Comparison of ENCODE assay signal across 8 cellular contexts in the genomic region with DNA sequence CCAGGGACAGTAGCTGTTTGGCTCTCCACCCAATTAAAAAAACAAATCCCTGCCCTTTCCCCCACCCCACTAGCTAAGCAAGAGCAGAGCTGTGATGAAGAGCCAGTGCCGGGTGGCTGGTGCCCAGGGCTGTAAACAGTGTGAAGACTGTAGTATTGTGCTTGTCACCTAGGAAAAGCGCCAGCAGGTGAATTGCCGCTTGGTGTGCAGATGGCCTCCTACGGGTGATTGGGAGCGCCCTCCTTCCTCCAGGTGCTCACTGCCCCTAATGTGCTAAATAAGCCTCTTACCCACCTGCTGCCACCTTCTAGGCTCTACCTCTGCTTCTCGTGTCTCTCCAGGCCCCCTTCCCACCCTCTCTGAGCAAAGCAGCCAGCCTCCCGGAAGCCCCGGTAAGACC. TPM values are rescaled to one million over a fixed set of nuclear protein-coding genes. Genes with fewer than 3 reads are reported as not detected.
A peak's percentile ranks its signal among the peaks of the same experiment; 100 is the strongest.
DNase-seq lines count a peak whose midpoint lies in the region; ATAC-seq and TF ChIP-seq lines count a peak whose summit lies in the region.

No MANE protein-coding gene starts in this region.

- H3K4me1 Mint-ChIP-seq in activated CD4-positive, alpha-beta T cell treated with anti-CD3 and anti-CD28 coated beads, Interleukin-2, amount 10 ng/mL, durations not matched to agents 7 days and 5 days: peaks cover 5% of the 10 kb centered on the region

- H3K4me1 ChIP-seq in Panc1 (ENCODE audit: control insufficient read depth, insufficient read depth, low read length) (peaks cover 46% of the 10 kb centered on the region), thoracic aorta (ENCODE audit: control insufficient read depth in 1 of 2, low read depth in 2 of 2) (peaks cover 15 to 34% of the 10 kb centered on the region in 2 donors)

- peaks cover 7% of the 10 kb centered on the region for H3K36me3 ChIP-seq in Panc1 (ENCODE audit: control insufficient read depth, insufficient read depth, low read length)
- H3K36me3 ChIP-seq in thoracic aorta: peaks cover 19% of the 10 kb centered on the region

- CTCF ChIA-PET in activated CD4-positive, alpha-beta T cell treated with anti-CD3 and anti-CD28 coated beads, Interleukin-2, amount 10 ng/mL, durations not matched to agents 7 days and 5 days (lab: Charles Lee): interaction anchor here (0.6 kb wide), 1 partner anchor 193 kb away, joined by 3 read pairs; no protein-coding TSS in a partner anchor
- CTCF ChIA-PET in Panc1 (lab: Charles Lee): no interaction called here

- H3K27ac Mint-ChIP-seq in activated CD4-positive, alpha-beta T cell treated with anti-CD3 and anti-CD28 coated beads, Interleukin-2, amount 10 ng/mL, durations not matched to agents 7 days and 5 days: peak overlapping the region; percentile 33

- H3K27me3 Mint-ChIP-seq in activated CD4-positive, alpha-beta T cell treated with anti-CD3 and anti-CD28 coated beads, Interleukin-2, amount 10 ng/mL, durations not matched to agents 7 days and 5 days: no peaks in the 10 kb centered on the region

- ATAC-seq in Panc1 (peak; percentile 72), thoracic aorta (ENCODE audit: insufficient number of reproducible peaks, low FRiP score, low read depth) (no peak)

- in situ Hi-C loops in Panc1 (cut with HindIII; ENCODE audit: low pct_unique_long_range_greater_than_20kb, low sequenced_read_pairs): no loop called here

- H3K9me3 Mint-ChIP-seq in activated CD4-positive, alpha-beta T cell treated with anti-CD3 and anti-CD28 coated beads, Interleukin-2, amount 10 ng/mL, durations not matched to agents 7 days and 5 days: no peaks in the 10 kb centered on the region

- H3K4me3 Mint-ChIP-seq in activated CD4-positive, alpha-beta T cell treated with anti-CD3 and anti-CD28 coated beads, Interleukin-2, amount 10 ng/mL, durations not matched to agents 7 days and 5 days: no peak overlapping the region

- H3K4me3 ChIP-seq in Panc1 (ENCODE audit: low read depth in 2 of 2, low read length in 2 of 2) (peak overlapping the region in 1 of 2 experiments; percentile 21; a peak in 1 of 4 replicates), thoracic aorta (no peak overlapping the region)

- H3K9me3 ChIP-seq in Panc1 (ENCODE audit: control insufficient read depth, insufficient read depth, low read depth, low read length) (no peaks in the 10 kb centered on the region), thoracic aorta (no peaks in the 10 kb centered on the region)

- intact Hi-C loops in Panc1 (cut with micrococcal nuclease; ENCODE audit: unreplicated experiment): no loop called here

- no peak for TF ChIP-seq CTCF in Panc1 (IDR thresholded peaks at IDR 0.05)
- no peak for TF ChIP-seq CTCF in thoracic aorta (IDR thresholded peaks at IDR 0.05)

- peak overlapping the region; percentile 82 for H3K27ac ChIP-seq in Panc1 (ENCODE audit: low read length)
- peak overlapping the region; percentile 46 for H3K27ac ChIP-seq in layer of hippocampus (ENCODE audit: low read depth, low read length)
- H3K27ac ChIP-seq in thoracic aorta: peak overlapping the region; percentile 34 to 52

- H3K27me3 ChIP-seq in Panc1 (ENCODE audit: control insufficient read depth, insufficient read depth, low read length): no peaks in the 10 kb centered on the region
- no peaks in the 10 kb centered on the region for H3K27me3 ChIP-seq in layer of hippocampus (ENCODE audit: control insufficient read depth, insufficient read depth, low read length)
- no peaks in the 10 kb centered on the region for H3K27me3 ChIP-seq in thoracic aorta (replicated peaks; ENCODE audit: insufficient read depth)

- POLR2A ChIA-PET in activated CD4-positive, alpha-beta T cell treated with anti-CD3 and anti-CD28 coated beads, Interleukin-2, amount 10 ng/mL, durations not matched to agents 7 days and 5 days (lab: Charles Lee): no interaction called here
- POLR2A ChIA-PET in Panc1 (lab: Charles Lee): no interaction called here

- peaks cover 49% of the 10 kb centered on the region for H3K36me3 Mint-ChIP-seq in activated CD4-positive, alpha-beta T cell treated with anti-CD3 and anti-CD28 coated beads, Interleukin-2, amount 10 ng/mL, durations not matched to agents 7 days and 5 days (ENCODE audit: low read depth)

- TSS peak; percentile 44 for BruUV-seq in Panc1 (replicated peaks; lab: Mats Ljungman, UMichigan)

- no peak for DNase-seq in activated CD4-positive, alpha-beta T cell treated with anti-CD3 and anti-CD28 coated beads, Interleukin-2, amount 10 ng/mL, durations not matched to agents 7 days and 5 days
- DNase-seq in activated CD4-positive, alpha-beta T cell treated with anti-CD3 and anti-CD28 coated beads, Interleukin-2, amount 50 U/mL, for 48 hours: no peak
- DNase-seq in Panc1 (ENCODE audit: low read depth, low spot score) (no peak), thoracic aorta (ENCODE audit: low spot score) (no peak), SKM-1 treated with dmso at 0.1 percent for 144 hours (lab: John Stamatoyannopoulos, UW; ENCODE audit: unreplicated experiment) (no peak), OCI-M2 (lab: John Stamatoyannopoulos, UW; ENCODE audit: unreplicated experiment) (no peak), ecto neural progenitor cell (ENCODE audit: low spot score) (no peak)

RNA-seq across cellular contexts. Expression of gene RAPSN, which starts 18.4 kb away (rescaled TPM):
- total RNA-seq in activated CD4-positive, alpha-beta T cell treated with anti-CD3 and anti-CD28 coated beads, Interleukin-2, amount 10 ng/mL, durations not matched to agents 7 days and 5 days: under 1 TPM; 0.48 to 0.50 TPM
- total RNA-seq in Panc1 (2021; ENCODE audit: unreplicated experiment): 1.8 TPM
- polyA plus RNA-seq in Panc1 (2012; ENCODE audit: insufficient read length): 1.3 TPM
- under 1 TPM in 1 of 2 donors, not detected in 1; 0.41 TPM for total RNA-seq in thoracic aorta

RNA-seq across cellular contexts. Expression of gene PSMC3, which starts 41.1 kb away (rescaled TPM):
- total RNA-seq in activated CD4-positive, alpha-beta T cell treated with anti-CD3 and anti-CD28 coated beads, Interleukin-2, amount 10 ng/mL, durations not matched to agents 7 days and 5 days: 100 to 1,000 TPM; 153 to 162 TPM
- total RNA-seq in Panc1 (2021; ENCODE audit: unreplicated experiment) (181 TPM), thoracic aorta (100 to 1,000 TPM; 122 to 160 TPM)
- 229 TPM for polyA plus RNA-seq in Panc1 (2012; ENCODE audit: insufficient read length)

RNA-seq across cellular contexts. Expression of gene SLC39A13, which starts 59.0 kb away (rescaled TPM):
- total RNA-seq in activated CD4-positive, alpha-beta T cell treated with anti-CD3 and anti-CD28 coated beads, Interleukin-2, amount 10 ng/mL, durations not matched to agents 7 days and 5 days: 10 to 100 TPM; 22.4 to 28.1 TPM
- total RNA-seq in Panc1 (2021; ENCODE audit: unreplicated experiment) (50.2 TPM), thoracic aorta (100 to 1,000 TPM in 1 of 2 donors, 10 to 100 TPM in 1; 97.7 to 163 TPM)
- 71.3 TPM for polyA plus RNA-seq in Panc1 (2012; ENCODE audit: insufficient read length)
